In the genomic region with DNA sequence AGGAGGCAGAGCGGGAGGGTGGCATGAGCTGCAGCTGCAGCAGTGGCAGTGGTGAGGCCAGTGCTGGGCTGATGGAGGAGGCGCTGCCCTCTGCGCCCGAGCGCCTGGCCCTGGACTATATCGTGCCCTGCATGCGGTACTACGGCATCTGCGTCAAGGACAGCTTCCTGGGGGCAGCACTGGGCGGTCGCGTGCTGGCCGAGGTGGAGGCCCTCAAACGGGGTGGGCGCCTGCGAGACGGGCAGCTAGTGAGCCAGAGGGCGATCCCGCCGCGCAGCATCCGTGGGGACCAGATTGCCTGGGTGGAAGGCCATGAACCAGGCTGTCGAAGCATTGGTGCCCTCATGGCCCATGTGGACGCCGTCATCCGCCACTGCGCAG, we compare ENCODE assay signal across 9 cellular contexts. TPM values are rescaled to one million over a fixed set of nuclear protein-coding genes. Genes with fewer than 3 reads are reported as not detected.
DNase-seq lines count a peak whose midpoint lies in the region; ATAC-seq and TF ChIP-seq lines count a peak whose summit lies in the region.
"Had no signal": no experiment of that assay in that cellular context is flagged by ENCODE, and none has a peak within 500 bp of the region (broad histone marks: within the 10 kb centered on the region; RNA-seq: fewer than 3 reads in every experiment).

No MANE protein-coding gene starts in this region.

- H3K4me1 Mint-ChIP-seq in natural killer cell = peaks cover 70 to 79% of the 10 kb centered on the region in 2 donors

- no peak overlapping the region for H2AFZ ChIP-seq in ACC112 (ENCODE audit: low read length, unreplicated experiment)

- H3K27ac ChIP-seq in ACC112 (ENCODE audit: low read depth, low read length) = no peak overlapping the region
- no peak overlapping the region for H3K27ac ChIP-seq in HUES6 (ENCODE audit: low read depth, low read length)
- H3K27ac ChIP-seq in caudate nucleus (ENCODE audit: low read depth, low read length) = peak overlapping the region; percentile 85

- intact Hi-C loops in natural killer cell (cut with micrococcal nuclease) = no loop called here

- H3K79me2 ChIP-seq in ACC112 (ENCODE audit: control insufficient read depth, insufficient read depth, low read length, unreplicated experiment) = peaks cover 63% of the 10 kb centered on the region

- peak overlapping the region; percentile 95 for H3K4me3 Mint-ChIP-seq in natural killer cell

- H3K9me3 ChIP-seq in HUES6 (ENCODE audit: control insufficient read depth, insufficient read depth, low read depth, low read length) = no peaks in the 10 kb centered on the region

- H3K36me3 Mint-ChIP-seq in natural killer cell = no peaks in the 10 kb centered on the region

- peak overlapping the region; percentile 100 for H3K27ac Mint-ChIP-seq in natural killer cell

- peaks cover 37% of the 10 kb centered on the region for H3K4me1 ChIP-seq in ACC112 (ENCODE audit: control insufficient read depth, insufficient read depth, low read length, unreplicated experiment)
- peaks cover 60% of the 10 kb centered on the region for H3K4me1 ChIP-seq in HUES6 (ENCODE audit: control insufficient read depth, insufficient read depth, low read length)

- no peak for TF ChIP-seq CTCF in natural killer cell (IDR thresholded peaks at IDR 0.05)

- no peaks in the 10 kb centered on the region for H3K27me3 Mint-ChIP-seq in natural killer cell (ENCODE audit: low read depth in 2 of 2)

- no peak for ATAC-seq in natural killer cell
- no peak for ATAC-seq in GM18873 (IDR thresholded peaks at IDR 0.05; ENCODE audit: low FRiP score, unreplicated experiment)
- no peak for ATAC-seq in GM21515 (IDR thresholded peaks at IDR 0.05; ENCODE audit: unreplicated experiment)

- H3K4me3 ChIP-seq in ACC112 (ENCODE audit: low read depth, low read length) (peak overlapping the region; percentile 93), HUES6 (ENCODE audit: low read depth, low read length) (peak overlapping the region; percentile 91)

- DNase-seq in caudate nucleus (lab: John Stamatoyannopoulos, UW) = peak in 1 of 61 donors; percentile 14
- no peak for DNase-seq in natural killer cell
- no peak for DNase-seq in DMS 273 treated with DMSO at 0.1 percent for 48 hours (lab: John Stamatoyannopoulos, UW)
- DNase-seq in putamen (ENCODE audit: low spot score) = no peak
- DNase-seq: NCI-H187 treated with DMSO at 0.1 percent for 48 hours had no signal

- H3K9me3 Mint-ChIP-seq in natural killer cell = no peaks in the 10 kb centered on the region

- H3K36me3 ChIP-seq in ACC112 (ENCODE audit: insufficient read depth, low read length) (peaks cover 7% of the 10 kb centered on the region; the same call in 1 of the 2 replicates), HUES6 (ENCODE audit: control insufficient read depth, insufficient read depth, low read length) (peaks cover 47% of the 10 kb centered on the region)

- H3K27me3 ChIP-seq in ACC112 (ENCODE audit: insufficient read depth, low read length) (no peaks in the 10 kb centered on the region), HUES6 (ENCODE audit: control insufficient read depth, insufficient read depth, low read length) (no peaks in the 10 kb centered on the region)

- H3K9ac ChIP-seq in HUES6 (ENCODE audit: low read length) = no peak overlapping the region

RNA-seq across cellular contexts. Expression of a gene that starts 2.0 kb away (rescaled TPM):
- 100 to 1,000 TPM; 104 to 156 (median 151) TPM for total RNA-seq in natural killer cell

RNA-seq across cellular contexts. Expression of a gene that starts 22.9 kb away (rescaled TPM):
- total RNA-seq in natural killer cell = 10 to 100 TPM; 97.8 to 99.8 (median 98.6) TPM

RNA-seq across cellular contexts. Expression of a gene that starts 25.7 kb away (rescaled TPM):
- total RNA-seq in natural killer cell = not detected

RNA-seq across cellular contexts. Expression of a gene that starts 49.3 kb away (rescaled TPM):
- not detected for total RNA-seq in natural killer cell

RNA-seq across cellular contexts. Expression of a gene that starts 50.0 kb away (rescaled TPM):
- 10 to 100 TPM; 56.2 to 65.9 (median 60.9) TPM for total RNA-seq in natural killer cell
